Comparison of ENCODE assay signal across 26 cellular contexts in genomic region chr12:131507094-131507493, GRCh38.
"Had no signal": no experiment of that assay in that cellular context is flagged by ENCODE, and none has a peak within 500 bp of the region (broad histone marks: within the 10 kb centered on the region; RNA-seq: fewer than 3 reads in every experiment).

No MANE protein-coding gene starts in this region.

- H3K4me1 ChIP-seq: gastrocnemius medialis, neural progenitor cell, prostate gland, sigmoid colon, suprapubic skin, transverse colon, upper lobe of right lung had no signal

- H3K4me1 Mint-ChIP-seq: nephron had no signal

- H3K27ac Mint-ChIP-seq: naive thymus-derived CD4-positive, alpha-beta T cell; nephron; neural progenitor cell had no signal

- H3K4me3 ChIP-seq: dorsolateral prefrontal cortex, gastrocnemius medialis, heart left ventricle, left lung, neural progenitor cell, prostate gland, sigmoid colon, suprapubic skin, transverse colon, upper lobe of right lung, uterus had no signal

- ATAC-seq: esophagus mucosa; gastrocnemius medialis; heart left ventricle; naive thymus-derived CD4-positive, alpha-beta T cell; right cardiac atrium; stimulated activated naive CD8-positive, alpha-beta T cell treated with anti-CD3 and anti-CD28 coated beads, Interleukin-15, amount 100 ng/mL, for 72 hours; upper lobe of right lung had no signal

- H3K36me3 Mint-ChIP-seq: naive thymus-derived CD4-positive, alpha-beta T cell; neural progenitor cell had no signal

- H3K27ac ChIP-seq: epithelial cell of prostate, gastrocnemius medialis, heart left ventricle, left lung, neural progenitor cell, prostate gland, sigmoid colon, suprapubic skin, transverse colon, upper lobe of right lung, uterus had no signal

- H3K36me3 ChIP-seq: gastrocnemius medialis, heart left ventricle, left lung, neural progenitor cell, prostate gland, sigmoid colon, suprapubic skin, transverse colon, upper lobe of right lung, uterus had no signal

- DNase-seq: cortex of kidney; dorsolateral prefrontal cortex; effector CD4-positive, alpha-beta T cell; foreskin fibroblast; gastrocnemius medialis; heart left ventricle; hippocampal formation; left lung; mesenchymal stem cell; midbrain; naive thymus-derived CD4-positive, alpha-beta T cell; right cardiac atrium; sigmoid colon; stimulated activated CD4-positive, alpha-beta T cell treated with anti-CD3 and anti-CD28 coated beads, Interleukin-4, amount 100 ng/mL, for 1 hour; stimulated activated CD8-positive, alpha-beta memory T cell treated with anti-CD3 and anti-CD28 coated beads, Interleukin-4, amount 100 ng/mL, for 48 hours; stimulated activated naive CD4-positive, alpha-beta T cell; stimulated activated naive CD8-positive, alpha-beta T cell treated with anti-CD3 and anti-CD28 coated beads, Interleukin-15, amount 100 ng/mL, for 72 hours; transverse colon; upper lobe of right lung; uterus had no signal

- H3K9me3 Mint-ChIP-seq: neural progenitor cell; stimulated activated naive CD8-positive, alpha-beta T cell treated with anti-CD3 and anti-CD28 coated beads, Interleukin-15, amount 100 ng/mL, for 72 hours had no signal

- H3K9ac ChIP-seq: neural progenitor cell had no signal

- H3K9me3 ChIP-seq: gastrocnemius medialis, left lung, prostate gland, sigmoid colon, suprapubic skin, transverse colon, upper lobe of right lung, uterus had no signal

- H3K27me3 ChIP-seq: dorsolateral prefrontal cortex, gastrocnemius medialis, left lung, neural progenitor cell, transverse colon, upper lobe of right lung, uterus had no signal

- H3K4me3 Mint-ChIP-seq: naive thymus-derived CD4-positive, alpha-beta T cell; nephron; neural progenitor cell; stimulated activated naive CD8-positive, alpha-beta T cell treated with anti-CD3 and anti-CD28 coated beads, Interleukin-15, amount 100 ng/mL, for 72 hours had no signal
